In the genomic region with DNA sequence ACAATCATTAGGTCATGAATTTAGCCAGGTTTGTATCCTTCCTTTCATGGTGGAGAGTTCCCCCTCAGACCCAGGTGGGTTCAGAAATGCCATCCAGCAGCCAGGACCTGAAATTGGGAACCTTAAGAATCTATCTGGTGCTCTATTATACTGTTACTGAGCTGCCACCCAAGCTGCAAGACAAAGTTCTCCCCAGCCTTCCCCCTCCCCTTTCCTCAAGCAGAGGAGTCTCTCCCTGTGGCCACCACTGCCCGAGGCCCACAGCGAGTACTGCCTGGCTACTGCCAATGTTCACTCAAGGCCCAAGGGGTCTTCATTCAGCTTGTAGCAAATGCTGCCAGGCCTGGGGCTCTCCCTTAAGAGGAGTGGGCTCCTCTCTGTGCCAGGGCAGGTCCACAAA, we compare ENCODE assay signal across 35 cellular contexts.
"Had no signal": no experiment of that assay in that cellular context is flagged by ENCODE, and none has a peak within 500 bp of the region (broad histone marks: within the 10 kb centered on the region; RNA-seq: fewer than 3 reads in every experiment).

No MANE protein-coding gene starts in this region.

- H3K4me1 ChIP-seq: ascending aorta had no signal

- H3K9me3 Mint-ChIP-seq: activated B cell treated with CpG ODN at 0.5 μM for 24 hours; activated naive CD4-positive, alpha-beta T cell treated with anti-CD3 and anti-CD28 coated beads, Interleukin-2, amount 10 ng/mL, durations not matched to agents 7 days and 5 days; activated T-helper 2 cell treated with anti-CD3 and anti-CD28 coated beads, Interferon-gamma antibody, Interleukin-2, Interleukin-4, amounts not matched to agents 10 μg/mL and 5 μg/mL and 100 μg/mL, durations not matched to agents 14 hours and 24 hours and 36 hours; T-helper 1 cell treated with Interleukin-12 subunit alpha and Interleukin-12 subunit beta and Interleukin-4 antibody, amounts not matched to agents 30 μg/mL and 1 μg/mL, for 36 hours; T-helper 2 cell treated with Interferon-gamma antibody and Interleukin-4, amounts not matched to agents 5 μg/mL and 100 μg/mL, for 36 hours had no signal

- H3K36me3 ChIP-seq: ascending aorta, cardiac muscle cell had no signal

- H3K27me3 Mint-ChIP-seq: activated B cell treated with CpG ODN at 0.5 μM for 24 hours; activated CD4-positive, alpha-beta memory T cell treated with anti-CD3 and anti-CD28 coated beads for 36 hours; activated CD4-positive, alpha-beta T cell treated with anti-CD3 and anti-CD28 coated beads, Interleukin-2, amount 10 ng/mL, durations not matched to agents 7 days and 5 days; activated CD8-positive, alpha-beta memory T cell treated with anti-CD3 and anti-CD28 coated beads, Interleukin-2, amount 10 ng/mL, durations not matched to agents 7 days and 5 days; activated naive CD4-positive, alpha-beta T cell treated with anti-CD3 and anti-CD28 coated beads, Interleukin-2, amount 10 ng/mL, durations not matched to agents 7 days and 5 days; activated naive CD4-positive, alpha-beta T cell treated with anti-CD3 and anti-CD28 coated beads, Interleukin-2, amount 50 U/mL, for 24 hours; activated naive CD8-positive, alpha-beta T cell; activated naive CD8-positive, alpha-beta T cell treated with anti-CD3 and anti-CD28 coated beads, Interleukin-2, amount 10 ng/mL, durations not matched to agents 7 days and 5 days; activated naive CD8-positive, alpha-beta T cell treated with anti-CD3 and anti-CD28 coated beads, Interleukin-2, amount 50 U/mL, for 24 hours; activated T-cell treated with anti-CD3 and anti-CD28 coated beads, Interleukin-2, amount 50 U/mL, for 24 hours; central memory CD8-positive, alpha-beta T cell had no signal

- H3K27ac Mint-ChIP-seq: activated B cell treated with CpG ODN at 0.5 μM for 24 hours; activated CD4-positive, alpha-beta memory T cell treated with anti-CD3 and anti-CD28 coated beads for 36 hours; activated CD4-positive, alpha-beta T cell treated with anti-CD3 and anti-CD28 coated beads, Interleukin-2, amount 10 ng/mL, durations not matched to agents 7 days and 5 days; activated CD8-positive, alpha-beta memory T cell treated with anti-CD3 and anti-CD28 coated beads, Interleukin-2, amount 10 ng/mL, durations not matched to agents 7 days and 5 days; activated CD8-positive, alpha-beta T cell treated with anti-CD3 and anti-CD28 coated beads, Interleukin-2, amount 10 ng/mL, durations not matched to agents 7 days and 5 days; activated naive CD4-positive, alpha-beta T cell treated with anti-CD3 and anti-CD28 coated beads, Interleukin-2, amount 10 ng/mL, durations not matched to agents 7 days and 5 days; activated naive CD4-positive, alpha-beta T cell treated with anti-CD3 and anti-CD28 coated beads, Interleukin-2, amount 50 U/mL, for 24 hours; activated naive CD8-positive, alpha-beta T cell; activated naive CD8-positive, alpha-beta T cell treated with anti-CD3 and anti-CD28 coated beads, Interleukin-2, amount 10 ng/mL, durations not matched to agents 7 days and 5 days; activated naive CD8-positive, alpha-beta T cell treated with anti-CD3 and anti-CD28 coated beads, Interleukin-2, amount 50 U/mL, for 24 hours; activated T-cell treated with anti-CD3 and anti-CD28 coated beads, Interleukin-2, amount 50 U/mL, for 24 hours; activated T-helper 2 cell treated with anti-CD3 and anti-CD28 coated beads, Interferon-gamma antibody, Interleukin-2, Interleukin-4, amounts not matched to agents 10 μg/mL and 5 μg/mL and 100 μg/mL, durations not matched to agents 14 hours and 24 hours and 36 hours; brain; T-helper 1 cell treated with Interleukin-12 subunit alpha and Interleukin-12 subunit beta and Interleukin-4 antibody, amounts not matched to agents 30 μg/mL and 1 μg/mL, for 36 hours; T-helper 2 cell treated with Interferon-gamma antibody and Interleukin-4, amounts not matched to agents 5 μg/mL and 100 μg/mL, for 36 hours had no signal

- DNase-seq: activated B cell treated with CpG ODN at 0.5 μM for 24 hours; activated CD4-positive, alpha-beta memory T cell treated with anti-CD3 and anti-CD28 coated beads for 36 hours; activated CD4-positive, alpha-beta T cell treated with anti-CD3 and anti-CD28 coated beads for 4 hours; activated CD4-positive, alpha-beta T cell treated with anti-CD3 and anti-CD28 coated beads, Interleukin-2, amount 10 ng/mL, durations not matched to agents 7 days and 5 days; activated CD4-positive, CD25-positive, alpha-beta regulatory T cell treated with anti-CD3 and anti-CD28 coated beads, Interleukin-2, amount 50 U/mL, for 72 hours; activated CD8-positive, alpha-beta memory T cell treated with anti-CD3 and anti-CD28 coated beads for 24 hours; activated CD8-positive, alpha-beta memory T cell treated with anti-CD3 and anti-CD28 coated beads, Interleukin-2, amount 10 ng/mL, durations not matched to agents 7 days and 5 days; activated CD8-positive, alpha-beta memory T cell treated with anti-CD3 and anti-CD28 coated beads, Interleukin-2, amount 50 U/mL, for 48 hours; activated CD8-positive, alpha-beta T cell treated with anti-CD3 and anti-CD28 coated beads, Interleukin-2, amount 10 ng/mL, durations not matched to agents 7 days and 5 days; activated effector memory CD4-positive, alpha-beta T cell treated with Interleukin-2 at 50 U/mL for 16 hours; activated gamma-delta T cell; activated naive CD4-positive, alpha-beta T cell treated with anti-CD3 and anti-CD28 coated beads, Interleukin-2, amount 10 ng/mL, durations not matched to agents 7 days and 5 days; activated naive CD4-positive, alpha-beta T cell treated with Interleukin-2 at 50 U/mL for 16 hours; activated naive CD8-positive, alpha-beta T cell treated with anti-CD3 and anti-CD28 coated beads, Interleukin-2, amount 10 ng/mL, durations not matched to agents 7 days and 5 days; activated naive CD8-positive, alpha-beta T cell treated with anti-CD3 and anti-CD28 coated beads, Interleukin-2, amount 50 U/mL, for 24 hours; activated T-cell treated with anti-CD3 and anti-CD28 coated beads, Interleukin-2, amount 50 U/mL, for 24 hours; activated T-cell treated with anti-CD3 and anti-CD28 coated beads, Interleukin-2, amount 50 U/mL, for 48 hours; amygdala; anterior cingulate cortex; caudate nucleus; cerebellar nuclear complex; SW 1271; T-helper 1 cell; T-helper 2 cell; T-helper 9 cell had no signal

- H3K4me3 ChIP-seq: ascending aorta, cardiac muscle cell had no signal

- H3K36me3 Mint-ChIP-seq: activated CD4-positive, alpha-beta memory T cell treated with anti-CD3 and anti-CD28 coated beads for 36 hours; activated CD8-positive, alpha-beta memory T cell treated with anti-CD3 and anti-CD28 coated beads, Interleukin-2, amount 10 ng/mL, durations not matched to agents 7 days and 5 days; activated naive CD4-positive, alpha-beta T cell treated with anti-CD3 and anti-CD28 coated beads, Interleukin-2, amount 10 ng/mL, durations not matched to agents 7 days and 5 days; activated naive CD8-positive, alpha-beta T cell treated with anti-CD3 and anti-CD28 coated beads, Interleukin-2, amount 10 ng/mL, durations not matched to agents 7 days and 5 days; brain had no signal

- H3K27me3 ChIP-seq: ascending aorta, cardiac muscle cell had no signal

- H3K27ac ChIP-seq: ascending aorta, cardiac muscle cell, VCaP had no signal

- H3K4me1 Mint-ChIP-seq: activated B cell treated with CpG ODN at 0.5 μM for 24 hours; activated CD4-positive, alpha-beta T cell treated with anti-CD3 and anti-CD28 coated beads, Interleukin-2, amount 10 ng/mL, durations not matched to agents 7 days and 5 days; activated CD8-positive, alpha-beta memory T cell treated with anti-CD3 and anti-CD28 coated beads, Interleukin-2, amount 10 ng/mL, durations not matched to agents 7 days and 5 days; activated naive CD4-positive, alpha-beta T cell treated with anti-CD3 and anti-CD28 coated beads, Interleukin-2, amount 10 ng/mL, durations not matched to agents 7 days and 5 days; activated naive CD4-positive, alpha-beta T cell treated with anti-CD3 and anti-CD28 coated beads, Interleukin-2, amount 50 U/mL, for 24 hours; activated naive CD8-positive, alpha-beta T cell treated with anti-CD3 and anti-CD28 coated beads, Interleukin-2, amount 10 ng/mL, durations not matched to agents 7 days and 5 days; activated naive CD8-positive, alpha-beta T cell treated with anti-CD3 and anti-CD28 coated beads, Interleukin-2, amount 50 U/mL, for 24 hours; brain; central memory CD8-positive, alpha-beta T cell had no signal

- H3K4me3 Mint-ChIP-seq: activated B cell treated with CpG ODN at 0.5 μM for 24 hours; activated CD4-positive, alpha-beta memory T cell treated with anti-CD3 and anti-CD28 coated beads for 36 hours; activated CD4-positive, alpha-beta T cell treated with anti-CD3 and anti-CD28 coated beads, Interleukin-2, amount 10 ng/mL, durations not matched to agents 7 days and 5 days; activated CD8-positive, alpha-beta memory T cell treated with anti-CD3 and anti-CD28 coated beads, Interleukin-2, amount 10 ng/mL, durations not matched to agents 7 days and 5 days; activated CD8-positive, alpha-beta T cell treated with anti-CD3 and anti-CD28 coated beads, Interleukin-2, amount 10 ng/mL, durations not matched to agents 7 days and 5 days; activated naive CD4-positive, alpha-beta T cell treated with anti-CD3 and anti-CD28 coated beads, Interleukin-2, amount 10 ng/mL, durations not matched to agents 7 days and 5 days; activated naive CD4-positive, alpha-beta T cell treated with anti-CD3 and anti-CD28 coated beads, Interleukin-2, amount 50 U/mL, for 24 hours; activated naive CD8-positive, alpha-beta T cell; activated naive CD8-positive, alpha-beta T cell treated with anti-CD3 and anti-CD28 coated beads, Interleukin-2, amount 10 ng/mL, durations not matched to agents 7 days and 5 days; activated naive CD8-positive, alpha-beta T cell treated with anti-CD3 and anti-CD28 coated beads, Interleukin-2, amount 50 U/mL, for 24 hours; activated T-cell treated with anti-CD3 and anti-CD28 coated beads, Interleukin-2, amount 50 U/mL, for 24 hours; brain; central memory CD8-positive, alpha-beta T cell; T-helper 1 cell treated with Interleukin-12 subunit alpha and Interleukin-12 subunit beta and Interleukin-4 antibody, amounts not matched to agents 30 μg/mL and 1 μg/mL, for 36 hours; T-helper 2 cell treated with Interferon-gamma antibody and Interleukin-4, amounts not matched to agents 5 μg/mL and 100 μg/mL, for 36 hours had no signal
